Comparison of ENCODE assay signal across 9 cellular contexts in genomic region chr7:50342616-50343114, GRCh38. TPM values are rescaled to one million over a fixed set of nuclear protein-coding genes. Genes with fewer than 3 reads are reported as not detected.
DNase-seq lines count a peak whose midpoint lies in the region; ATAC-seq and TF ChIP-seq lines count a peak whose summit lies in the region.
"Had no signal": no experiment of that assay in that cellular context is flagged by ENCODE, and none has a peak within 500 bp of the region (broad histone marks: within the 10 kb centered on the region; RNA-seq: fewer than 3 reads in every experiment).

No MANE protein-coding gene starts in this region.

- H3K36me3 ChIP-seq in tibial artery = no peaks in the 10 kb centered on the region

- ATAC-seq in memory B cell (ENCODE audit: low read depth) = no peak
- no peak for ATAC-seq in GM18858 (IDR thresholded peaks at IDR 0.05; ENCODE audit: unreplicated experiment)
- no peak for ATAC-seq in GM19452 (IDR thresholded peaks at IDR 0.05; ENCODE audit: unreplicated experiment)

- H3K4me3 Mint-ChIP-seq in memory B cell = peak overlapping the region; percentile 45

- no peak overlapping the region for H3K27ac ChIP-seq in tibial artery

- no peak overlapping the region for H3K27ac Mint-ChIP-seq in memory B cell

- intact Hi-C loops in tibial artery (cut with DNase I; ENCODE audit: low total_unique reads) = no loop called here

- H3K4me1 ChIP-seq in tibial artery = no peaks in the 10 kb centered on the region

- no peaks in the 10 kb centered on the region for H3K9me3 ChIP-seq in tibial artery

- H3K27me3 ChIP-seq in tibial artery = peaks cover 0 to 5% of the 10 kb centered on the region in 2 donors

- H3K9me3 Mint-ChIP-seq in memory B cell = no peaks in the 10 kb centered on the region

- peaks cover 31% of the 10 kb centered on the region for H3K36me3 Mint-ChIP-seq in memory B cell

- no peak for TF ChIP-seq CTCF in tibial artery (IDR thresholded peaks at IDR 0.05)

- no peak overlapping the region for H3K4me3 ChIP-seq in tibial artery
- H3K4me3 ChIP-seq: lung had no signal

- no peaks in the 10 kb centered on the region for H3K27me3 Mint-ChIP-seq in memory B cell

- peaks cover 43% of the 10 kb centered on the region for H3K4me1 Mint-ChIP-seq in memory B cell

- DNase-seq in A172 (ENCODE audit: low spot score) = peak; percentile 5
- DNase-seq in LHCN-M2 (ENCODE audit: low read depth) = peak; percentile 51
- DNase-seq in activated naive CD4-positive, alpha-beta T cell treated with Interleukin-2 at 50 U/mL for 16 hours = peak; percentile 52
- no peak for DNase-seq in memory B cell (ENCODE audit: low spot score in 2 of 2)
- no peak for DNase-seq in tibial artery
- DNase-seq in NCI-H1694 (lab: John Stamatoyannopoulos, UW) = no peak

RNA-seq across cellular contexts. Expression of gene IKZF1, which starts 38.1 kb away (rescaled TPM):
- total RNA-seq in A172 (2014; rRNA removed; shearing (Covaris generic)) = not detected in 2 replicates
- total RNA-seq in LHCN-M2 (2014; rRNA removed) = not detected in 2 replicates
- polyA plus RNA-seq in LHCN-M2 (2012) = not detected

Comparison
In these comparisons a context has a peak if more than half of its experiments do, and no peak if none do; other contexts are left out.
1. DNase-seq: peak in A172 (single experiment), LHCN-M2 (single experiment) and activated naive CD4-positive, alpha-beta T cell treated with Interleukin-2 at 50 U/mL for 16 hours (single experiment); none in memory B cell (0 of 2), tibial artery (0 of 2) and NCI-H1694 (single experiment).